Comparison of ENCODE assay signal across 31 cellular contexts in the genomic region with DNA sequence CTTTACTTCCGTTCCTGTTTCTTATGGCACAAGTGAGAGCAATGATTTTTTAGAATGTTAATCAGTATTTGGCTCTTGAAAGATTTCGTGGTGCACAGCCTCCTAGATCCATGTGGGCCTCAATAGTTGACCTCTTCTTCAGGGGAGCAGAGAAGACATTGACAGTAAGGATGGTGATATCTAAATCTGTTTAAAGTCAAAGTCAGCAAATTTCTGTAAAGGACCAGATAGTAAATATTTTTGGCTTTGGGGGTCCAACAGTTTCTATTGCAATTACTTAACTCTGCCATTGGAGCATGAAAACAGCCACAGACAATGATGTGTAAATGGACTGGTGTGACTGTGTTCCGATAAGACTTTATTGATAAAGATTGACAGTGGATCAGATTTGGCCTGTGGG. TPM values are rescaled to one million over a fixed set of nuclear protein-coding genes. Genes with fewer than 3 reads are reported as not detected.
"Had no signal": no experiment of that assay in that cellular context is flagged by ENCODE, and none has a peak within 500 bp of the region (broad histone marks: within the 10 kb centered on the region; RNA-seq: fewer than 3 reads in every experiment).

No MANE protein-coding gene starts in this region.

- H3K9me3 ChIP-seq: ascending aorta had no signal

- ATAC-seq: activated CD4-positive, alpha-beta T cell treated with anti-CD3 and anti-CD28 coated beads for 36 hours; activated CD8-positive, alpha-beta memory T cell treated with anti-CD3 and anti-CD28 coated beads, Interleukin-2, amount 10 ng/mL, durations not matched to agents 7 days and 5 days; activated CD8-positive, alpha-beta T cell treated with anti-CD3 and anti-CD28 coated beads, Interleukin-2, amount 10 ng/mL, durations not matched to agents 7 days and 5 days had no signal

- H3K27me3 ChIP-seq: ascending aorta, cardiac muscle cell had no signal

- H3K36me3 ChIP-seq: ascending aorta, cardiac muscle cell had no signal

- H3K4me1 ChIP-seq: ascending aorta had no signal

- H3K4me3 ChIP-seq: ascending aorta, cardiac muscle cell had no signal

- DNase-seq: activated B cell treated with CpG ODN at 0.5 μM for 24 hours; activated CD4-positive, alpha-beta memory T cell treated with anti-CD3 and anti-CD28 coated beads, Interleukin-2, amount 10 ng/mL, durations not matched to agents 7 days and 5 days; activated CD4-positive, alpha-beta T cell treated with anti-CD3 and anti-CD28 coated beads for 1 hour; activated CD4-positive, alpha-beta T cell treated with anti-CD3 and anti-CD28 coated beads for 36 hours; activated CD4-positive, alpha-beta T cell treated with anti-CD3 and anti-CD28 coated beads for 48 hours; activated CD4-positive, alpha-beta T cell treated with anti-CD3 and anti-CD28 coated beads, Interleukin-2, amount 10 ng/mL, durations not matched to agents 7 days and 5 days; activated CD4-positive, alpha-beta T cell treated with anti-CD3 and anti-CD28 coated beads, Interleukin-2, amount 50 U/mL, for 48 hours; activated CD8-positive, alpha-beta memory T cell treated with anti-CD3 and anti-CD28 coated beads for 24 hours; activated CD8-positive, alpha-beta memory T cell treated with anti-CD3 and anti-CD28 coated beads, Interleukin-2, amount 10 ng/mL, durations not matched to agents 7 days and 5 days; activated CD8-positive, alpha-beta memory T cell treated with anti-CD3 and anti-CD28 coated beads, Interleukin-2, amount 50 U/mL, for 48 hours; activated CD8-positive, alpha-beta T cell treated with anti-CD3 and anti-CD28 coated beads, Interleukin-2, amount 10 ng/mL, durations not matched to agents 7 days and 5 days; activated effector memory CD4-positive, alpha-beta T cell treated with Interleukin-2 at 50 U/mL for 16 hours; activated gamma-delta T cell; activated naive CD4-positive, alpha-beta T cell treated with anti-CD3 and anti-CD28 coated beads, Interleukin-2, amount 10 ng/mL, durations not matched to agents 7 days and 5 days; activated naive CD4-positive, alpha-beta T cell treated with Interleukin-2 at 50 U/mL for 16 hours; activated naive CD8-positive, alpha-beta T cell treated with anti-CD3 and anti-CD28 coated beads, Interleukin-2, amount 10 ng/mL, durations not matched to agents 7 days and 5 days; activated T-cell treated with anti-CD3 and anti-CD28 coated beads, Interleukin-2, amount 50 U/mL, for 24 hours; activated T-cell treated with anti-CD3 and anti-CD28 coated beads, Interleukin-2, amount 50 U/mL, for 48 hours; amygdala; anterior cingulate cortex; caudate nucleus; cerebellar nuclear complex; T-helper 1 cell; T-helper 2 cell; T-helper 9 cell had no signal

- FAIRE-seq: bronchial epithelial cell, TTC549 had no signal

- H3K27ac ChIP-seq: ascending aorta, cardiac muscle cell, VCaP had no signal

RNA-seq across cellular contexts. Expression of a gene that starts 27.4 kb away (rescaled TPM):
- total RNA-seq: activated B cell treated with CpG ODN at 0.5 μM for 24 hours; activated CD4-positive, alpha-beta memory T cell treated with anti-CD3 and anti-CD28 coated beads, Interleukin-2, amount 10 ng/mL, durations not matched to agents 7 days and 5 days; activated CD4-positive, alpha-beta T cell treated with anti-CD3 and anti-CD28 coated beads, Interleukin-2, amount 10 ng/mL, durations not matched to agents 7 days and 5 days; activated CD8-positive, alpha-beta memory T cell treated with anti-CD3 and anti-CD28 coated beads, Interleukin-2, amount 10 ng/mL, durations not matched to agents 7 days and 5 days; activated CD8-positive, alpha-beta T cell treated with anti-CD3 and anti-CD28 coated beads, Interleukin-2, amount 10 ng/mL, durations not matched to agents 7 days and 5 days; activated naive CD8-positive, alpha-beta T cell treated with anti-CD3 and anti-CD28 coated beads, Interleukin-2, amount 10 ng/mL, durations not matched to agents 7 days and 5 days; activated T-helper 2 cell treated with anti-CD3 and anti-CD28 coated beads, Interferon-gamma antibody, Interleukin-2, Interleukin-4, amounts not matched to agents 10 μg/mL and 5 μg/mL and 100 μg/mL, durations not matched to agents 14 hours and 24 hours and 36 hours; bronchial epithelial cell; cardiac muscle cell had no signal
- polyA plus RNA-seq: cardiac muscle cell had no signal
